1 cellular context compared by ENCODE assay signal in the genomic region with DNA sequence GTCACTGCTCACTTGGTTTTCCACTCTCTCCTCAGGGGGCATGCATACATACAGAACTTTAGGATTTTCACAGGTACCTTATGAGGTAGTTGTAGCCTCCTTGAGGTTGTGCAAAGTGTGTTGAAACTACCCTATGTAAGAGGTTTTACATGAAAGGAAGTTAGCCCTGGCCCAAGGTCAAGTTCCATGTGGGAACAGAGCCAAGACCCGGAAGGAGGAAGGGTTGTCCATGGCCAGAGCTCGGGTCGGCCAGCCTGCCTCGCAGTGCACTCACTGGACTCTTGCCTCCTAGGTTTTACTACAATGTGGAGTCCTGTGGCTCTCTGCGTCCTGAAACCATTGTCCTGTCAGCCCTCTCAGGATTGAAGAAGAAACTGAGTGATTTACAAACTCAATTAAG.
TF ChIP-seq lines count a peak whose summit lies in the region.

No MANE protein-coding gene starts in this region.

TF ChIP-seq in H1, 55 proteins besides CTCF, POLR2A, EP300 and RAD21:
- TF ChIP-seq, protein P1, sequence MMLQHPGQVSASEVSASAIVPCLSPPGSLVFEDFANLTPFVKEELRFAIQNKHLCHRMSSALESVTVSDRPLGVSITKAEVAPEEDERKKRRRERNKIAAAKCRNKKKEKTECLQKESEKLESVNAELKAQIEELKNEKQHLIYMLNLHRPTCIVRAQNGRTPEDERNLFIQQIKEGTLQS (IDR thresholded peaks at IDR 0.05; ENCODE audit: insufficient read depth, low read depth, low read length) = no peak
- TF ChIP-seq POLR2AphosphoS5 (IDR thresholded peaks at IDR 0.05; ENCODE audit: low read depth, low read length) = no peak
- TF ChIP-seq BCL11A (IDR thresholded peaks at IDR 0.05; ENCODE audit: low read depth in 2 of 2, low read length in 2 of 2) = no peak
- no peak for TF ChIP-seq SP1 (IDR thresholded peaks at IDR 0.05; ENCODE audit: low read depth, low read length)
- TF ChIP-seq RFX5 (IDR thresholded peaks at IDR 0.05; ENCODE audit: borderline replicate concordance, low read depth, low read length) = no peak
- TF ChIP-seq, protein P2, sequence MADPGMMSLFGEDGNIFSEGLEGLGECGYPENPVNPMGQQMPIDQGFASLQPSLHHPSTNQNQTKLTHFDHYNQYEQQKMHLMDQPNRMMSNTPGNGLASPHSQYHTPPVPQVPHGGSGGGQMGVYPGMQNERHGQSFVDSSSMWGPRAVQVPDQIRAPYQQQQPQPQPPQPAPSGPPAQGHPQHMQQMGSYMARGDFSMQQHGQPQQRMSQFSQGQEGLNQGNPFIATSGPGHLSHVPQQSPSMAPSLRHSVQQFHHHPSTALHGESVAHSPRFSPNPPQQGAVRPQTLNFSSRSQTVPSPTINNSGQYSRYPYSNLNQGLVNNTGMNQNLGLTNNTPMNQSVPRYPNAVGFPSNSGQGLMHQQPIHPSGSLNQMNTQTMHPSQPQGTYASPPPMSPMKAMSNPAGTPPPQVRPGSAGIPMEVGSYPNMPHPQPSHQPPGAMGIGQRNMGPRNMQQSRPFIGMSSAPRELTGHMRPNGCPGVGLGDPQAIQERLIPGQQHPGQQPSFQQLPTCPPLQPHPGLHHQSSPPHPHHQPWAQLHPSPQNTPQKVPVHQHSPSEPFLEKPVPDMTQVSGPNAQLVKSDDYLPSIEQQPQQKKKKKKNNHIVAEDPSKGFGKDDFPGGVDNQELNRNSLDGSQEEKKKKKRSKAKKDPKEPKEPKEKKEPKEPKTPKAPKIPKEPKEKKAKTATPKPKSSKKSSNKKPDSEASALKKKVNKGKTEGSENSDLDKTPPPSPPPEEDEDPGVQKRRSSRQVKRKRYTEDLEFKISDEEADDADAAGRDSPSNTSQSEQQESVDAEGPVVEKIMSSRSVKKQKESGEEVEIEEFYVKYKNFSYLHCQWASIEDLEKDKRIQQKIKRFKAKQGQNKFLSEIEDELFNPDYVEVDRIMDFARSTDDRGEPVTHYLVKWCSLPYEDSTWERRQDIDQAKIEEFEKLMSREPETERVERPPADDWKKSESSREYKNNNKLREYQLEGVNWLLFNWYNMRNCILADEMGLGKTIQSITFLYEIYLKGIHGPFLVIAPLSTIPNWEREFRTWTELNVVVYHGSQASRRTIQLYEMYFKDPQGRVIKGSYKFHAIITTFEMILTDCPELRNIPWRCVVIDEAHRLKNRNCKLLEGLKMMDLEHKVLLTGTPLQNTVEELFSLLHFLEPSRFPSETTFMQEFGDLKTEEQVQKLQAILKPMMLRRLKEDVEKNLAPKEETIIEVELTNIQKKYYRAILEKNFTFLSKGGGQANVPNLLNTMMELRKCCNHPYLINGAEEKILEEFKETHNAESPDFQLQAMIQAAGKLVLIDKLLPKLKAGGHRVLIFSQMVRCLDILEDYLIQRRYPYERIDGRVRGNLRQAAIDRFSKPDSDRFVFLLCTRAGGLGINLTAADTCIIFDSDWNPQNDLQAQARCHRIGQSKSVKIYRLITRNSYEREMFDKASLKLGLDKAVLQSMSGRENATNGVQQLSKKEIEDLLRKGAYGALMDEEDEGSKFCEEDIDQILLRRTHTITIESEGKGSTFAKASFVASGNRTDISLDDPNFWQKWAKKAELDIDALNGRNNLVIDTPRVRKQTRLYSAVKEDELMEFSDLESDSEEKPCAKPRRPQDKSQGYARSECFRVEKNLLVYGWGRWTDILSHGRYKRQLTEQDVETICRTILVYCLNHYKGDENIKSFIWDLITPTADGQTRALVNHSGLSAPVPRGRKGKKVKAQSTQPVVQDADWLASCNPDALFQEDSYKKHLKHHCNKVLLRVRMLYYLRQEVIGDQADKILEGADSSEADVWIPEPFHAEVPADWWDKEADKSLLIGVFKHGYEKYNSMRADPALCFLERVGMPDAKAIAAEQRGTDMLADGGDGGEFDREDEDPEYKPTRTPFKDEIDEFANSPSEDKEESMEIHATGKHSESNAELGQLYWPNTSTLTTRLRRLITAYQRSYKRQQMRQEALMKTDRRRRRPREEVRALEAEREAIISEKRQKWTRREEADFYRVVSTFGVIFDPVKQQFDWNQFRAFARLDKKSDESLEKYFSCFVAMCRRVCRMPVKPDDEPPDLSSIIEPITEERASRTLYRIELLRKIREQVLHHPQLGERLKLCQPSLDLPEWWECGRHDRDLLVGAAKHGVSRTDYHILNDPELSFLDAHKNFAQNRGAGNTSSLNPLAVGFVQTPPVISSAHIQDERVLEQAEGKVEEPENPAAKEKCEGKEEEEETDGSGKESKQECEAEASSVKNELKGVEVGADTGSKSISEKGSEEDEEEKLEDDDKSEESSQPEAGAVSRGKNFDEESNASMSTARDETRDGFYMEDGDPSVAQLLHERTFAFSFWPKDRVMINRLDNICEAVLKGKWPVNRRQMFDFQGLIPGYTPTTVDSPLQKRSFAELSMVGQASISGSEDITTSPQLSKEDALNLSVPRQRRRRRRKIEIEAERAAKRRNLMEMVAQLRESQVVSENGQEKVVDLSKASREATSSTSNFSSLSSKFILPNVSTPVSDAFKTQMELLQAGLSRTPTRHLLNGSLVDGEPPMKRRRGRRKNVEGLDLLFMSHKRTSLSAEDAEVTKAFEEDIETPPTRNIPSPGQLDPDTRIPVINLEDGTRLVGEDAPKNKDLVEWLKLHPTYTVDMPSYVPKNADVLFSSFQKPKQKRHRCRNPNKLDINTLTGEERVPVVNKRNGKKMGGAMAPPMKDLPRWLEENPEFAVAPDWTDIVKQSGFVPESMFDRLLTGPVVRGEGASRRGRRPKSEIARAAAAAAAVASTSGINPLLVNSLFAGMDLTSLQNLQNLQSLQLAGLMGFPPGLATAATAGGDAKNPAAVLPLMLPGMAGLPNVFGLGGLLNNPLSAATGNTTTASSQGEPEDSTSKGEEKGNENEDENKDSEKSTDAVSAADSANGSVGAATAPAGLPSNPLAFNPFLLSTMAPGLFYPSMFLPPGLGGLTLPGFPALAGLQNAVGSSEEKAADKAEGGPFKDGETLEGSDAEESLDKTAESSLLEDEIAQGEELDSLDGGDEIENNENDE (IDR thresholded peaks at IDR 0.05; ENCODE audit: insufficient replicate concordance, low read length) = no peak
- TF ChIP-seq CTBP2 (IDR thresholded peaks at IDR 0.05; ENCODE audit: borderline replicate concordance, insufficient read depth, insufficient read length, low read length) = no peak
- no peak for TF ChIP-seq RBBP5 (IDR thresholded peaks at IDR 0.05; ENCODE audit: borderline replicate concordance, low read depth, low read length)
- no peak for TF ChIP-seq SP4 (IDR thresholded peaks at IDR 0.05; ENCODE audit: low read length)
- TF ChIP-seq SAP30 (IDR thresholded peaks at IDR 0.05; ENCODE audit: insufficient read depth, insufficient replicate concordance, low read length) = no peak
- no peak for TF ChIP-seq EZH2 (IDR thresholded peaks at IDR 0.05; ENCODE audit: low read depth, low read length, severe bottlenecking)
- no peak for TF ChIP-seq GTF2F1 (IDR thresholded peaks at IDR 0.05; ENCODE audit: borderline replicate concordance, low read depth, low read length)
